In the genomic region with DNA sequence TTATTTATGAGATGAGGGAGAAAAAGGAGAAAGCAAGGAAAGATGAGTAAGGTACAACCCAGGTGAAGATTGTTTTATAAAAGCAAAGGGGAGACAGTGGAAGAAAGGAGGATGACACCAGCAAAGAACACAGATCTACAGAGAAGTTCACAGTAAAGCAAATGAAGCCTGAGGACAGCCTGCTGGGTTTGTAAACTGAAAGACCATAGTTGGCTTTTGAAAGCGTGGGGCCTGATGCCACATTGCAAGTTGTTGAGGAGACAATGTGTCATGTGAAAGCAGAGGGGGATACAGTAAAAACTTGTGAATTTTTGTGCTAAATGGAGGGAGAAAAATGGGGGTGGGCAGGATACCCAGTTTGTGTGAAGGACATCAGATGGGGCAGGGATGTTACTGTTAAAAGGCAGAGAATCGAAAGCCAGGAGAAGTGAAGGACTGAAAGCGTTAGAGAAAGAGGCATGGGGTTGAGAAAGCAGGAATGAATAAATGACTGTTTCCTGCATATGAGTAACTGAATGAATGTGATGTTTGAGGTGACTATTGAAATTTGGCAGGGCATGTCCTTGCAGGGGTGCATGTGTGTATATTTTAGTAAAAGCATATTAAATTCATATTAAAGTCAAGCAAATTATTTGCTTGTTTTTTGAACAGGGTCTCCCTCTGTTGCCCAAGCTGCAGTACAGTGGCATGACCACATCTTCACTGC, we compare ENCODE assay signal across 24 cellular contexts.
"Had no signal": no experiment of that assay in that cellular context is flagged by ENCODE, and none has a peak within 500 bp of the region (broad histone marks: within the 10 kb centered on the region; RNA-seq: fewer than 3 reads in every experiment).

No MANE protein-coding gene starts in this region.

- H3K27me3 Mint-ChIP-seq: activated B cell treated with CpG ODN at 0.5 μM for 24 hours; activated T-cell treated with anti-CD3 and anti-CD28 coated beads, Interleukin-2, amount 50 U/mL, for 24 hours had no signal

- DNase-seq: activated B cell treated with CpG ODN at 0.5 μM for 24 hours; activated CD4-positive, alpha-beta memory T cell treated with anti-CD3 and anti-CD28 coated beads, Interleukin-2, amount 10 ng/mL, durations not matched to agents 7 days and 5 days; activated CD4-positive, alpha-beta T cell treated with anti-CD3 and anti-CD28 coated beads for 1 hour; activated CD4-positive, alpha-beta T cell treated with anti-CD3 and anti-CD28 coated beads, Interleukin-2, amount 10 ng/mL, durations not matched to agents 7 days and 5 days; activated CD8-positive, alpha-beta memory T cell treated with anti-CD3 and anti-CD28 coated beads, Interleukin-2, amount 50 U/mL, for 48 hours; activated gamma-delta T cell treated with Interleukin-2 at 50 U/mL for 16 hours; activated naive CD4-positive, alpha-beta T cell treated with anti-CD3 and anti-CD28 coated beads, Interleukin-2, amount 10 ng/mL, durations not matched to agents 7 days and 5 days; activated T-cell treated with anti-CD3 and anti-CD28 coated beads, Interleukin-2, amount 50 U/mL, for 24 hours; brain microvascular endothelial cell; cerebellar nuclear complex; Kasumi-1; NCI-H1048; NCI-H146; NCI-H187 treated with DMSO at 0.1 percent for 48 hours; NCI-H2081 treated with DMSO at 0.1 percent for 48 hours; NCI-H446; NCI-H524; PC-9; SIG-M5; T-helper 17 cell; T-helper 9 cell had no signal

- H3K4me3 ChIP-seq: cardiac muscle cell, K562, PC-9 had no signal

- H3K4me3 Mint-ChIP-seq: activated B cell treated with CpG ODN at 0.5 μM for 24 hours; activated CD4-positive, alpha-beta memory T cell treated with anti-CD3 and anti-CD28 coated beads, Interleukin-2, amount 10 ng/mL, durations not matched to agents 7 days and 5 days; activated CD4-positive, alpha-beta T cell treated with anti-CD3 and anti-CD28 coated beads, Interleukin-2, amount 10 ng/mL, durations not matched to agents 7 days and 5 days; activated naive CD4-positive, alpha-beta T cell treated with anti-CD3 and anti-CD28 coated beads, Interleukin-2, amount 10 ng/mL, durations not matched to agents 7 days and 5 days; activated T-cell treated with anti-CD3 and anti-CD28 coated beads, Interleukin-2, amount 50 U/mL, for 24 hours; T-helper 17 cell had no signal

- H3K4me2 ChIP-seq: PC-9 had no signal

- H3K27me3 ChIP-seq: brain microvascular endothelial cell, cardiac muscle cell had no signal

- H3K36me3 ChIP-seq: brain microvascular endothelial cell, cardiac muscle cell had no signal

- H3K4me1 Mint-ChIP-seq: activated CD4-positive, alpha-beta memory T cell treated with anti-CD3 and anti-CD28 coated beads, Interleukin-2, amount 10 ng/mL, durations not matched to agents 7 days and 5 days; activated naive CD4-positive, alpha-beta T cell treated with anti-CD3 and anti-CD28 coated beads, Interleukin-2, amount 10 ng/mL, durations not matched to agents 7 days and 5 days had no signal

- H3K36me3 Mint-ChIP-seq: activated naive CD4-positive, alpha-beta T cell treated with anti-CD3 and anti-CD28 coated beads, Interleukin-2, amount 10 ng/mL, durations not matched to agents 7 days and 5 days had no signal

- H3K9me3 Mint-ChIP-seq: activated B cell treated with CpG ODN at 0.5 μM for 24 hours; activated CD4-positive, alpha-beta memory T cell treated with anti-CD3 and anti-CD28 coated beads, Interleukin-2, amount 10 ng/mL, durations not matched to agents 7 days and 5 days; activated CD4-positive, alpha-beta T cell treated with anti-CD3 and anti-CD28 coated beads, Interleukin-2, amount 10 ng/mL, durations not matched to agents 7 days and 5 days; activated naive CD4-positive, alpha-beta T cell treated with anti-CD3 and anti-CD28 coated beads, Interleukin-2, amount 10 ng/mL, durations not matched to agents 7 days and 5 days; activated T-cell treated with anti-CD3 and anti-CD28 coated beads, Interleukin-2, amount 50 U/mL, for 24 hours had no signal

- ATAC-seq: K562, T-helper 17 cell had no signal

- H3K27ac Mint-ChIP-seq: activated B cell treated with CpG ODN at 0.5 μM for 24 hours; activated CD4-positive, alpha-beta memory T cell treated with anti-CD3 and anti-CD28 coated beads, Interleukin-2, amount 10 ng/mL, durations not matched to agents 7 days and 5 days; activated CD4-positive, alpha-beta T cell treated with anti-CD3 and anti-CD28 coated beads, Interleukin-2, amount 10 ng/mL, durations not matched to agents 7 days and 5 days; activated naive CD4-positive, alpha-beta T cell treated with anti-CD3 and anti-CD28 coated beads, Interleukin-2, amount 10 ng/mL, durations not matched to agents 7 days and 5 days; activated T-cell treated with anti-CD3 and anti-CD28 coated beads, Interleukin-2, amount 50 U/mL, for 24 hours; activated T-helper 2 cell treated with anti-CD3 and anti-CD28 coated beads, Interferon-gamma antibody, Interleukin-2, Interleukin-4, amounts not matched to agents 10 μg/mL and 5 μg/mL and 100 μg/mL, durations not matched to agents 14 hours and 24 hours and 36 hours; T-helper 17 cell had no signal

- H2AFZ ChIP-seq: PC-9 had no signal
